ENCODE assay signal across 1 cellular context in the genomic region with DNA sequence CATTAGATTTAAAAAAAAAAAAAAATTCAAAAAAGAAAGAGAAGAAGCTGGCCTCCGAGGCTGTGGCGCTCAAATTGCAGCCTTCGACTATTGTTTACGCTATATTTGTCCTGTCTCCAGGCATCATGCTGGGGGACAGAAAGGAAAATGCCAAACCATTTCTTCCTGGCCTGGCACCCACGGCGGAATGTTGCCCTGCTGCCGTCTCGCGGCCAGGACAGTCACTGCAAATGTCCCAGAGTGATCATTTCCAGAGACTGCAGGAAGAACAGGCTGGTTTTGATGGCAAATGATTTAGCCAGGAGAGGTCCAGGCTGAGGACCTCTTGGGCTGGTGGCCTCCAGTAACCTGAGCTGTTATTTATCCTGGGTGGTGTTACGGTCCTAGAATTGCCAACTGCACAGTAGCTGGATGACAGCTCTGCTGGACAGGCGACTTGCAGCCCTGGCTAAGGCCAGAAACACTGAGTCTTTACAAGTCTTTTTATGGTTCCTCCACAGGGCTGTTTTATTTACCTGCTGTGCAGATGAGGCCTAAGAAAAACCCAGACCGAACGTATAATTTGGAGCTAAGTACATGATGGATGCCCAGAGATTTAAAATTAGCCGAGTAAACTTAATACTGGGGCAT.
TF ChIP-seq lines count a peak whose summit lies in the region.

No MANE protein-coding gene starts in this region.

TF ChIP-seq in HCT116, 20 proteins besides CTCF, POLR2A, EP300 and RAD21:
- TF ChIP-seq EGR1 (IDR thresholded peaks at IDR 0.05; ENCODE audit: low read depth), result no peak
- TF ChIP-seq FOSL1 (IDR thresholded peaks at IDR 0.05; ENCODE audit: low read depth), result no peak
- no peak for TF ChIP-seq SIN3A (IDR thresholded peaks at IDR 0.05; ENCODE audit: low read depth)
- no peak for TF ChIP-seq POLR2AphosphoS5 (IDR thresholded peaks at IDR 0.05; ENCODE audit: low read depth, low read length)
- no peak for TF ChIP-seq JUND (IDR thresholded peaks at IDR 0.05)
- no peak for TF ChIP-seq CBX3 (IDR thresholded peaks at IDR 0.05; ENCODE audit: low read depth)
- TF ChIP-seq, protein P1, sequence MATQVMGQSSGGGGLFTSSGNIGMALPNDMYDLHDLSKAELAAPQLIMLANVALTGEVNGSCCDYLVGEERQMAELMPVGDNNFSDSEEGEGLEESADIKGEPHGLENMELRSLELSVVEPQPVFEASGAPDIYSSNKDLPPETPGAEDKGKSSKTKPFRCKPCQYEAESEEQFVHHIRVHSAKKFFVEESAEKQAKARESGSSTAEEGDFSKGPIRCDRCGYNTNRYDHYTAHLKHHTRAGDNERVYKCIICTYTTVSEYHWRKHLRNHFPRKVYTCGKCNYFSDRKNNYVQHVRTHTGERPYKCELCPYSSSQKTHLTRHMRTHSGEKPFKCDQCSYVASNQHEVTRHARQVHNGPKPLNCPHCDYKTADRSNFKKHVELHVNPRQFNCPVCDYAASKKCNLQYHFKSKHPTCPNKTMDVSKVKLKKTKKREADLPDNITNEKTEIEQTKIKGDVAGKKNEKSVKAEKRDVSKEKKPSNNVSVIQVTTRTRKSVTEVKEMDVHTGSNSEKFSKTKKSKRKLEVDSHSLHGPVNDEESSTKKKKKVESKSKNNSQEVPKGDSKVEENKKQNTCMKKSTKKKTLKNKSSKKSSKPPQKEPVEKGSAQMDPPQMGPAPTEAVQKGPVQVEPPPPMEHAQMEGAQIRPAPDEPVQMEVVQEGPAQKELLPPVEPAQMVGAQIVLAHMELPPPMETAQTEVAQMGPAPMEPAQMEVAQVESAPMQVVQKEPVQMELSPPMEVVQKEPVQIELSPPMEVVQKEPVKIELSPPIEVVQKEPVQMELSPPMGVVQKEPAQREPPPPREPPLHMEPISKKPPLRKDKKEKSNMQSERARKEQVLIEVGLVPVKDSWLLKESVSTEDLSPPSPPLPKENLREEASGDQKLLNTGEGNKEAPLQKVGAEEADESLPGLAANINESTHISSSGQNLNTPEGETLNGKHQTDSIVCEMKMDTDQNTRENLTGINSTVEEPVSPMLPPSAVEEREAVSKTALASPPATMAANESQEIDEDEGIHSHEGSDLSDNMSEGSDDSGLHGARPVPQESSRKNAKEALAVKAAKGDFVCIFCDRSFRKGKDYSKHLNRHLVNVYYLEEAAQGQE (IDR thresholded peaks at IDR 0.05; ENCODE audit: low read depth), result no peak
- TF ChIP-seq YY1 (IDR thresholded peaks at IDR 0.05; ENCODE audit: extremely low read depth, insufficient replicate concordance, low read depth, low read length), result no peak
- no peak for TF ChIP-seq ZFX (IDR thresholded peaks at IDR 0.05)
